ENCODE assay signal across 8 cellular contexts in the genomic region with DNA sequence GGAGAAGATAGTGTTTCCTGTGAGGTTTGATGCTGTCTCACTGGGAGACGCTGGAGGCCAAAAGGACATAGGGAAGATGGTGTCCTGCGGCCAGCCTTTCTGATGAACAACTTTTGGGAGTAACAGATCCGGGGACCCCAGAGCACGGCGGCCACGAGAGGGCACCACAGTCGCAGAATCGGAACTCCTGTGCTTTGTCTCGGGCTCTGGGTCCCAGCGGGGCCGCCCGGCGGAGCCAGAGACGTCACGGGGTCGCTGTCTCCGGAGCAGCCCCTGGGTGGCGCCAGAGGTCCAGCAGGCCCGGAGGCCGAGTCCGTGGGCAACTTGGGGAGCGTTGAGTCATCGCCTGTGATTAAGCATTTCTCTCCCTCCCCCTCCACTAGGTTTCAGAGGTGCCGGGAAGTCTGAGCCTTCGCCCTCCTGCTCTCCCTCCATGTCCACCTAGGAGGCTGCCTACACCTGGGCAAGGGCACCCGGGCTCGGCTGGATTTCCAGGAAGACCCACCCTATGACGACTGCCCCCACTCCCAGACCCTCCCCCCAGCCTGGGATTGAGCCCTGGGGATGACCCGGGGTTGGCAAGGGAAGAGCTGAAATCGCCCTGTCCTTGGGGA. TPM values are rescaled to one million over a fixed set of nuclear protein-coding genes. Genes with fewer than 3 reads are reported as not detected.
DNase-seq lines count a peak whose midpoint lies in the region; ATAC-seq and TF ChIP-seq lines count a peak whose summit lies in the region.

No MANE protein-coding gene starts in this region.

- DNase-seq in AG08395 (ENCODE audit: low spot score) (peak; percentile 98), NCI-H2227 treated with DMSO at 0.1 percent for 48 hours (lab: John Stamatoyannopoulos, UW) (peak; percentile 78), WTC11 (ENCODE audit: low spot score) (peak; percentile 98), caudate nucleus (lab: John Stamatoyannopoulos, UW) (peak; percentile 56 to 98 (median 92)), iris pigment epithelial cell (ENCODE audit: low read depth) (peak; percentile 93)
- peak; percentile 98 to 99 for DNase-seq in stimulated activated CD4-positive, alpha-beta T cell treated with anti-CD3 and anti-CD28 coated beads, Interleukin-12 subunit alpha, Interleukin-12 subunit beta, amount 100 ng/mL, for 24 hours (ENCODE audit: low read depth in 2 of 2)

- H3K4me1 Mint-ChIP-seq in WTC11: peaks cover 26% of the 10 kb centered on the region

- peak overlapping the region; percentile 46 for H3K27ac ChIP-seq in caudate nucleus (ENCODE audit: low read depth, low read length)

- TF ChIP-seq CTCF in WTC11 (IDR thresholded peaks at IDR 0.05): peak; percentile 88

- H3K36me3 Mint-ChIP-seq in WTC11: no peaks in the 10 kb centered on the region

- H3K4me3 Mint-ChIP-seq in WTC11: peak overlapping the region; percentile 41

- H3K27me3 Mint-ChIP-seq in WTC11 (ENCODE audit: low read depth): peaks cover 38% of the 10 kb centered on the region

- POLR2A ChIA-PET in WTC11 (lab: Charles Lee): interaction anchor here (1.5 kb wide), 1 partner anchor 192 kb away, joined by 3 read pairs; a partner anchor contains a TSS

- CTCF ChIA-PET in WTC11 (lab: Charles Lee): interaction anchor here (0.6 to 4.0 kb wide), 34 partner anchors 8 to 256 kb away, joined by 3 to 41 read pairs (median 5); a partner anchor contains a TSS

- no peaks in the 10 kb centered on the region for H3K9me3 Mint-ChIP-seq in WTC11

- ATAC-seq in GM18907 (IDR thresholded peaks at IDR 0.05; ENCODE audit: unreplicated experiment) (peak; percentile 79), HG03159 (IDR thresholded peaks at IDR 0.05; ENCODE audit: unreplicated experiment) (peak; percentile 82), WTC11 (peak; percentile 83)

- peak overlapping the region; percentile 82; the same call in 1 of the 2 replicates for H3K27ac Mint-ChIP-seq in WTC11

TF ChIP-seq in WTC11, 78 proteins besides CTCF, POLR2A, EP300 and RAD21:
- 0 out of 2 replicates have a peak, but pooled peaks have one; percentile 23 for TF ChIP-seq FOXK1 (CRISPR knock-in tag; IDR thresholded peaks at IDR 0.05)
- TF ChIP-seq, protein P1, sequence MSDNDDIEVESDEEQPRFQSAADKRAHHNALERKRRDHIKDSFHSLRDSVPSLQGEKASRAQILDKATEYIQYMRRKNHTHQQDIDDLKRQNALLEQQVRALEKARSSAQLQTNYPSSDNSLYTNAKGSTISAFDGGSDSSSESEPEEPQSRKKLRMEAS (CRISPR knock-in tag; IDR thresholded peaks at IDR 0.05): no peak; the same call in 1 of the 2 replicates
- 0 out of 2 replicates have a peak, but pooled peaks have one; percentile 9 for TF ChIP-seq GTF2I (CRISPR knock-in tag; conservative IDR thresholded peaks at IDR 0.05)
- TF ChIP-seq, protein P2, sequence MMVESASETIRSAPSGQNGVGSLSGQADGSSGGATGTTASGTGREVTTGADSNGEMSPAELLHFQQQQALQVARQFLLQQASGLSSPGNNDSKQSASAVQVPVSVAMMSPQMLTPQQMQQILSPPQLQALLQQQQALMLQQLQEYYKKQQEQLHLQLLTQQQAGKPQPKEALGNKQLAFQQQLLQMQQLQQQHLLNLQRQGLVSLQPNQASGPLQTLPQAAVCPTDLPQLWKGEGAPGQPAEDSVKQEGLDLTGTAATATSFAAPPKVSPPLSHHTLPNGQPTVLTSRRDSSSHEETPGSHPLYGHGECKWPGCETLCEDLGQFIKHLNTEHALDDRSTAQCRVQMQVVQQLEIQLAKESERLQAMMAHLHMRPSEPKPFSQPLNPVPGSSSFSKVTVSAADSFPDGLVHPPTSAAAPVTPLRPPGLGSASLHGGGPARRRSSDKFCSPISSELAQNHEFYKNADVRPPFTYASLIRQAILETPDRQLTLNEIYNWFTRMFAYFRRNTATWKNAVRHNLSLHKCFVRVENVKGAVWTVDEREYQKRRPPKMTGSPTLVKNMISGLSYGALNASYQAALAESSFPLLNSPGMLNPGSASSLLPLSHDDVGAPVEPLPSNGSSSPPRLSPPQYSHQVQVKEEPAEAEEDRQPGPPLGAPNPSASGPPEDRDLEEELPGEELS (CRISPR knock-in tag; IDR thresholded peaks at IDR 0.05): no peak
- TF ChIP-seq, protein P3, sequence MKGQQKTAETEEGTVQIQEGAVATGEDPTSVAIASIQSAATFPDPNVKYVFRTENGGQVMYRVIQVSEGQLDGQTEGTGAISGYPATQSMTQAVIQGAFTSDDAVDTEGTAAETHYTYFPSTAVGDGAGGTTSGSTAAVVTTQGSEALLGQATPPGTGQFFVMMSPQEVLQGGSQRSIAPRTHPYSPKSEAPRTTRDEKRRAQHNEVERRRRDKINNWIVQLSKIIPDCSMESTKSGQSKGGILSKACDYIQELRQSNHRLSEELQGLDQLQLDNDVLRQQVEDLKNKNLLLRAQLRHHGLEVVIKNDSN (CRISPR knock-in tag; IDR thresholded peaks at IDR 0.05): peak; percentile 65; the same call in 1 of the 2 replicates
- TF ChIP-seq, protein P4, sequence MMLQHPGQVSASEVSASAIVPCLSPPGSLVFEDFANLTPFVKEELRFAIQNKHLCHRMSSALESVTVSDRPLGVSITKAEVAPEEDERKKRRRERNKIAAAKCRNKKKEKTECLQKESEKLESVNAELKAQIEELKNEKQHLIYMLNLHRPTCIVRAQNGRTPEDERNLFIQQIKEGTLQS (CRISPR knock-in tag; conservative IDR thresholded peaks at IDR 0.05): 0 out of 2 replicates have a peak, but pooled peaks have one; percentile 36
- TF ChIP-seq NFE2L1 (CRISPR knock-in tag; IDR thresholded peaks at IDR 0.05): peak; percentile 88
- 0 out of 2 replicates have a peak, but pooled peaks have one; percentile 72 for TF ChIP-seq KAT7 (CRISPR knock-in tag; IDR thresholded peaks at IDR 0.05; ENCODE audit: borderline replicate concordance)
- TF ChIP-seq SP1 (CRISPR knock-in tag; conservative IDR thresholded peaks at IDR 0.05): peak; percentile 72; the same call in 1 of the 2 replicates
- TF ChIP-seq, protein P5, sequence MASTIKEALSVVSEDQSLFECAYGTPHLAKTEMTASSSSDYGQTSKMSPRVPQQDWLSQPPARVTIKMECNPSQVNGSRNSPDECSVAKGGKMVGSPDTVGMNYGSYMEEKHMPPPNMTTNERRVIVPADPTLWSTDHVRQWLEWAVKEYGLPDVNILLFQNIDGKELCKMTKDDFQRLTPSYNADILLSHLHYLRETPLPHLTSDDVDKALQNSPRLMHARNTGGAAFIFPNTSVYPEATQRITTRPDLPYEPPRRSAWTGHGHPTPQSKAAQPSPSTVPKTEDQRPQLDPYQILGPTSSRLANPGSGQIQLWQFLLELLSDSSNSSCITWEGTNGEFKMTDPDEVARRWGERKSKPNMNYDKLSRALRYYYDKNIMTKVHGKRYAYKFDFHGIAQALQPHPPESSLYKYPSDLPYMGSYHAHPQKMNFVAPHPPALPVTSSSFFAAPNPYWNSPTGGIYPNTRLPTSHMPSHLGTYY (CRISPR knock-in tag; IDR thresholded peaks at IDR 0.05): 0 out of 2 replicates have a peak, but pooled peaks have one; percentile 43
- TF ChIP-seq, protein P6, sequence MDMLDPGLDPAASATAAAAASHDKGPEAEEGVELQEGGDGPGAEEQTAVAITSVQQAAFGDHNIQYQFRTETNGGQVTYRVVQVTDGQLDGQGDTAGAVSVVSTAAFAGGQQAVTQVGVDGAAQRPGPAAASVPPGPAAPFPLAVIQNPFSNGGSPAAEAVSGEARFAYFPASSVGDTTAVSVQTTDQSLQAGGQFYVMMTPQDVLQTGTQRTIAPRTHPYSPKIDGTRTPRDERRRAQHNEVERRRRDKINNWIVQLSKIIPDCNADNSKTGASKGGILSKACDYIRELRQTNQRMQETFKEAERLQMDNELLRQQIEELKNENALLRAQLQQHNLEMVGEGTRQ (CRISPR knock-in tag; IDR thresholded peaks at IDR 0.05): peak; percentile 78
- TF ChIP-seq, protein P7, sequence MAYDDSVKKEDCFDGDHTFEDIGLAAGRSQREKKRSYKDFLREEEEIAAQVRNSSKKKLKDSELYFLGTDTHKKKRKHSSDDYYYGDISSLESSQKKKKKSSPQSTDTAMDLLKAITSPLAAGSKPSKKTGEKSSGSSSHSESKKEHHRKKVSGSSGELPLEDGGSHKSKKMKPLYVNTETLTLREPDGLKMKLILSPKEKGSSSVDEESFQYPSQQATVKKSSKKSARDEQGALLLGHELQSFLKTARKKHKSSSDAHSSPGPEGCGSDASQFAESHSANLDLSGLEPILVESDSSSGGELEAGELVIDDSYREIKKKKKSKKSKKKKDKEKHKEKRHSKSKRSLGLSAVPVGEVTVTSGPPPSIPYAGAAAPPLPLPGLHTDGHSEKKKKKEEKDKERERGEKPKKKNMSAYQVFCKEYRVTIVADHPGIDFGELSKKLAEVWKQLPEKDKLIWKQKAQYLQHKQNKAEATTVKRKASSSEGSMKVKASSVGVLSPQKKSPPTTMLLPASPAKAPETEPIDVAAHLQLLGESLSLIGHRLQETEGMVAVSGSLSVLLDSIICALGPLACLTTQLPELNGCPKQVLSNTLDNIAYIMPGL (CRISPR knock-in tag; IDR thresholded peaks at IDR 0.05): peak; percentile 77
- peak; percentile 52 for TF ChIP-seq GABPB1 (CRISPR knock-in tag; IDR thresholded peaks at IDR 0.05)
- 0 out of 2 replicates have a peak, but pooled peaks have one; percentile 43 for TF ChIP-seq EMX1 (CRISPR knock-in tag; IDR thresholded peaks at IDR 0.05)
- TF ChIP-seq NFATC4 (CRISPR knock-in tag; IDR thresholded peaks at IDR 0.05): no peak
- 0 out of 2 replicates have a peak, but pooled peaks have one; percentile 31 for TF ChIP-seq CREM (CRISPR knock-in tag; IDR thresholded peaks at IDR 0.05)

RNA-seq across cellular contexts. Expression of a gene that starts 3.2 kb away (rescaled TPM):
- 0.66 to 1.1 TPM (median 0.71 TPM) in 3 replicates for total RNA-seq in WTC11 (2021)

RNA-seq across cellular contexts. Expression of a gene that starts 25.8 kb away (rescaled TPM):
- 5.0 to 7.2 TPM (median 6.4 TPM) in 3 replicates for total RNA-seq in WTC11 (2021)

RNA-seq across cellular contexts. Expression of a gene that starts 25.8 kb away (rescaled TPM):
- total RNA-seq in WTC11 (2021): 36.6 to 44.2 TPM (median 42.2 TPM) in 3 replicates

RNA-seq across cellular contexts. Expression of a gene that starts 58.1 kb away (rescaled TPM):
- total RNA-seq in WTC11 (2021): 1.1 to 1.4 TPM (median 1.4 TPM) in 3 replicates

Comparison
In these comparisons a context has a peak if more than half of its experiments do, and no peak if none do; other contexts are left out.
1. Peak in every context shown above with its lines: DNase-seq, ATAC-seq and H3K27ac ChIP-seq.